ENCODE assay signal across 7 cellular contexts in the genomic region with DNA sequence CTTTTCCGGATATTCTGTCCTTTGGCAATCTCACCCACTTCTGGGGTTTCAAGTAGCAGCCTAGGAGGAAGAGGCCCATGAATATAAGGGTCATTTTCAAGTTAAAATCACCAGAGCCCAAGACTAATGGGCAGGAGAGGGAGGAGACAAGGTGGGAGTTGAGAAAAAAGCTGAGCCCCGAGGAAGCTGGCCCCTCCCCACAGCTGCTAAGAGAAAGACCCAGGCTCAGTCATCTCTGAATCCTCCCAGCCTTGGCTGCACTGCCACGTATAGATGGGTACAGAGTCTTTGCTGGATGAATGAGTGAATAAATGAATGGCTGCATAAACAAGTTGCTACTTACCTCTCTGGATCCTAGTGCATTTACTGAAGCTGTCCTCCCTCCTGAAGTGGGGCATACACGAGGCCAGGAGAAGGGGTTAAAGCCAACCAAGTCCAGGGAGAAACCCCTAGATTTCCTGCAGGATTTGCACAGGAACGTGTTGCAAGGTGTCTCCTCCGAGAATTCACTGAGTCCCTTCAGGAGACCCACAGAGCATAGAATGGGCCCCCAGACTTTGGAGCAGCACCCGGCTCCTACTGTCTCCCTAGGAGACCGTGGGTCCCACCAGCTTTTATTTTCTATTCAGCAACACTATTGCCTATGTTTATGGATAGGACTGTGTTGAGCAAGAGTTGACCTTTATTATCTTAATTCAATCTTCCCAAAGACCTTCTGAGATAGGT.
DNase-seq lines count a peak whose midpoint lies in the region; ATAC-seq and TF ChIP-seq lines count a peak whose summit lies in the region.

No MANE protein-coding gene starts in this region.

- TF ChIP-seq EP300 in gastroesophageal sphincter (IDR thresholded peaks at IDR 0.05) (no peak), ovary (IDR thresholded peaks at IDR 0.05) (no peak)

- H3K27me3 ChIP-seq in gastroesophageal sphincter (no peaks in the 10 kb centered on the region), skeletal muscle tissue (ENCODE audit: control insufficient read depth in 3 of 3, insufficient read depth in 3 of 3, low read length in 3 of 3) (no peaks in the 10 kb centered on the region), ovary (no peaks in the 10 kb centered on the region)

- H3K4me3 ChIP-seq in gastroesophageal sphincter = no peak overlapping the region
- peak overlapping the region in 1 of 3 donors; percentile 15 for H3K4me3 ChIP-seq in skeletal muscle tissue (ENCODE audit: low read length in 3 of 3)
- no peak overlapping the region for H3K4me3 ChIP-seq in ovary

- no peak for TF ChIP-seq POLR2A in gastroesophageal sphincter (IDR thresholded peaks at IDR 0.05)
- TF ChIP-seq POLR2A in ovary (IDR thresholded peaks at IDR 0.05) = no peak

- no peak for TF ChIP-seq CTCF in VCaP (conservative IDR thresholded peaks at IDR 0.05)
- TF ChIP-seq CTCF in gastroesophageal sphincter (IDR thresholded peaks at IDR 0.05) = no peak
- TF ChIP-seq CTCF in ovary (IDR thresholded peaks at IDR 0.05) = no peak

- H3K27ac ChIP-seq in VCaP = peak overlapping the region; percentile 99
- peak overlapping the region in 3 of 4 donors; percentile 76 to 91 (median 85) for H3K27ac ChIP-seq in gastroesophageal sphincter
- peak overlapping the region; percentile 98 for H3K27ac ChIP-seq in skeletal muscle tissue (ENCODE audit: low read depth, low read length)
- H3K27ac ChIP-seq in ovary = peak overlapping the region in 1 of 2 donors; percentile 85

- intact Hi-C loops in ovary (cut with DNase I) = no loop called here

- H3K9ac ChIP-seq in skeletal muscle tissue (ENCODE audit: low read depth in 1 of 3, low read length in 3 of 3) = peak overlapping the region in 2 of 3 donors; percentile 26 to 71

- H3K4me1 ChIP-seq in gastroesophageal sphincter (peaks cover 0 to 40% (median 30%) of the 10 kb centered on the region in 3 donors), skeletal muscle tissue (ENCODE audit: control insufficient read depth in 3 of 3, insufficient read depth in 3 of 3, low read length in 3 of 3) (peaks cover 40% of the 10 kb centered on the region in 3 donors), ovary (ENCODE audit: insufficient read depth) (peaks cover 3% of the 10 kb centered on the region)

- DNase-seq in HT-29 (ENCODE audit: low spot score) = peak; percentile 11
- no peak for DNase-seq in DMS 273 treated with DMSO at 0.1 percent for 48 hours (lab: John Stamatoyannopoulos, UW)
- DNase-seq in ovary = no peak

- no peak for ATAC-seq in gastroesophageal sphincter
- ATAC-seq in activated CD4-positive, CD25-positive, alpha-beta regulatory T cell treated with anti-CD3 and anti-CD28 coated beads, Interleukin-2, amount 50 U/mL, for 24 hours = no peak

- WGBS in gastroesophageal sphincter (ENCODE audit: low coverage in 1 of 2), 2 donors = 59 to 79% methylated on average over 4 to 6 of the region's 8 CpGs
- WGBS in ovary, 3 donors = 55 to 66% (median 60%) methylated on average over 8 of the region's 8 CpGs

- H3K9me3 ChIP-seq in gastroesophageal sphincter = no peaks in the 10 kb centered on the region
- no peaks in the 10 kb centered on the region for H3K9me3 ChIP-seq in skeletal muscle tissue (ENCODE audit: control insufficient read depth in 3 of 3, low read length in 3 of 3)
- H3K9me3 ChIP-seq in ovary = no peaks in the 10 kb centered on the region

- H3K36me3 ChIP-seq in gastroesophageal sphincter (no peaks in the 10 kb centered on the region), skeletal muscle tissue (ENCODE audit: control insufficient read depth in 3 of 3, insufficient read depth in 3 of 3, low read length in 3 of 3) (no peaks in the 10 kb centered on the region), ovary (no peaks in the 10 kb centered on the region)
